Comparison of ENCODE assay signal across 8 cellular contexts in genomic region chr3:143972495-143973351, GRCh38. TPM values are rescaled to one million over a fixed set of nuclear protein-coding genes. Genes with fewer than 3 reads are reported as not detected.
A peak's percentile ranks its signal among the peaks of the same experiment; 100 is the strongest.
DNase-seq lines count a peak whose midpoint lies in the region; ATAC-seq and TF ChIP-seq lines count a peak whose summit lies in the region.

No MANE protein-coding gene starts in this region.

- peaks cover 24% of the 10 kb centered on the region for H3K4me1 Mint-ChIP-seq in neural progenitor cell

- H3K9ac ChIP-seq in neural progenitor cell: peak overlapping the region; percentile 53
- peak overlapping the region; percentile 85 to 93 for H3K9ac ChIP-seq in stomach smooth muscle (ENCODE audit: low read length in 2 of 2)

- H3F3A ChIP-seq in neural progenitor cell (ENCODE audit: low read depth): peaks cover 41% of the 10 kb centered on the region

- DNase-seq in GDM1 (lab: John Stamatoyannopoulos, UW): peak; percentile 75
- peak; percentile 65 for DNase-seq in H7
- DNase-seq in LNCaP clone FGC (ENCODE audit: low read depth): peak; percentile 61
- DNase-seq in SHP77 treated with DMSO at 0.1 percent for 48 hours (lab: John Stamatoyannopoulos, UW): peak; percentile 61
- peak; percentile 68 for DNase-seq in activated naive CD4-positive, alpha-beta T cell treated with Interleukin-2 at 50 U/mL for 16 hours
- peak; percentile 61 to 86 for DNase-seq in foreskin keratinocyte
- peak; percentile 85 for DNase-seq in neural progenitor cell (ENCODE audit: low spot score)

- ATAC-seq in foreskin keratinocyte: peak; percentile 29

- peak overlapping the region; percentile 60 for H3K27ac ChIP-seq in foreskin keratinocyte
- peak overlapping the region; percentile 85 for H3K27ac ChIP-seq in neural progenitor cell
- H3K27ac ChIP-seq in stomach smooth muscle (ENCODE audit: low read length): peak overlapping the region; percentile 94

- H3K36me3 ChIP-seq in H7 (replicated peaks; ENCODE audit: control insufficient read depth, insufficient read depth, low read length) (no peaks in the 10 kb centered on the region), neural progenitor cell (no peaks in the 10 kb centered on the region), stomach smooth muscle (ENCODE audit: control insufficient read depth in 2 of 2, insufficient read depth in 2 of 2, low read length in 2 of 2) (no peaks in the 10 kb centered on the region)

- peaks cover 50% of the 10 kb centered on the region for H3K79me2 ChIP-seq in neural progenitor cell (ENCODE audit: low read depth)

- TF ChIP-seq CTCF in LNCaP clone FGC (IDR thresholded peaks at IDR 0.05; ENCODE audit: control insufficient read depth, extremely low read depth, insufficient read depth): peak; percentile 71
- TF ChIP-seq CTCF in foreskin keratinocyte (conservative IDR thresholded peaks at IDR 0.05): peak; percentile 69
- TF ChIP-seq CTCF in neural progenitor cell (IDR thresholded peaks at IDR 0.05): peak; percentile 54

- H3K4me3 Mint-ChIP-seq in neural progenitor cell: peak overlapping the region; percentile 98

- H3K4me1 ChIP-seq in foreskin keratinocyte (peaks cover 25% of the 10 kb centered on the region), neural progenitor cell (peaks cover 48% of the 10 kb centered on the region), stomach smooth muscle (ENCODE audit: control insufficient read depth, insufficient read depth, low read length) (peaks cover 2% of the 10 kb centered on the region)

- peak overlapping the region; percentile 10 for H2AFZ ChIP-seq in neural progenitor cell (replicated peaks)

- H3K9me3 Mint-ChIP-seq in neural progenitor cell: peaks cover 9% of the 10 kb centered on the region

- H4K20me1 ChIP-seq in neural progenitor cell (ENCODE audit: low read depth): peaks cover 38% of the 10 kb centered on the region

- H3K36me3 Mint-ChIP-seq in neural progenitor cell: peaks cover 3% of the 10 kb centered on the region

- H3K27ac Mint-ChIP-seq in neural progenitor cell: peak overlapping the region; percentile 92

- H3K9me3 ChIP-seq in neural progenitor cell (ENCODE audit: low read depth) (no peaks in the 10 kb centered on the region), stomach smooth muscle (ENCODE audit: control insufficient read depth in 2 of 2, low read length in 2 of 2) (no peaks in the 10 kb centered on the region)

- peak overlapping the region; percentile 95 for H3K4me2 ChIP-seq in neural progenitor cell

- peaks cover 13% of the 10 kb centered on the region for H3K27me3 Mint-ChIP-seq in neural progenitor cell (ENCODE audit: insufficient read depth, low read depth)

- no peaks in the 10 kb centered on the region for H3K27me3 ChIP-seq in H7 (ENCODE audit: control insufficient read depth, insufficient read depth, low read length)
- H3K27me3 ChIP-seq in foreskin keratinocyte: no peaks in the 10 kb centered on the region
- H3K27me3 ChIP-seq in neural progenitor cell: no peaks in the 10 kb centered on the region
- H3K27me3 ChIP-seq in stomach smooth muscle (ENCODE audit: control insufficient read depth in 1 of 2, insufficient read depth in 2 of 2, low read length in 2 of 2): no peaks in the 10 kb centered on the region

- H3K4me3 ChIP-seq in H7 (ENCODE audit: insufficient read depth, low read depth, low read length) (peak overlapping the region; percentile 77), LNCaP clone FGC (ENCODE audit: low read depth, low read length) (peak overlapping the region; percentile 78), neural progenitor cell (peak overlapping the region; percentile 96), stomach smooth muscle (ENCODE audit: low read length in 2 of 2) (peak overlapping the region; percentile 88 to 95)

RNA-seq across cellular contexts. Expression of gene DIPK2A, which starts 1.1 kb away (rescaled TPM):
- 58.9 and 89.9 TPM in 2 replicates for total RNA-seq in H7 (2014; rRNA removed; shearing (Covaris generic))
- total RNA-seq in foreskin keratinocyte (11.9 and 13.4 TPM in 2 replicates), neural progenitor cell (ENCODE audit: low replicate concordance) (29.9 and 49.0 TPM in 2 replicates)
- 4.0 and 5.8 TPM in 2 replicates for polyA plus RNA-seq in foreskin keratinocyte

Comparison
In these comparisons a context has a peak if more than half of its experiments do, and no peak if none do; other contexts are left out.
1. Peak in every context shown above with its lines: DNase-seq, ATAC-seq, H3K4me3 ChIP-seq and H3K27ac ChIP-seq.